Comparison of ENCODE assay signal across 21 cellular contexts in the genomic region with DNA sequence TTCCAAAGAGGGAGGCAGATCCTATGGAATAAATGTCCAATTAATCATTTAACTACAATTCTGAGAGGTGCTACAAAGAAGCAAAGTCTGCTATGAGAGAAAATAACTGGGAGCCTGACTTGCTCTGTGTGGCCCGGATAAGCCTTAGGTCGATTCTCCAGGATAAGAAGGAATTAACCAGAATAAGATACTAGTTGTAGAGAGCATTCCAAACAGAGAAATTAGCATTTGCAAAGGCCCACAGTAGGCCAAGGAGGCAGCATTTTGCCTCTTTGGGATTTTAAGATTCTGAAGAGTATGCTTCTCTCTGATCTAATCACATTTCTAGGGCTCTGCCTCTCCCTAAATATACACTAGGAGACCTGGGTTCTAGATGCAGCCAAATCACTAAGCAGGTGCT.
"Had no signal": no experiment of that assay in that cellular context is flagged by ENCODE, and none has a peak within 500 bp of the region (broad histone marks: within the 10 kb centered on the region; RNA-seq: fewer than 3 reads in every experiment).

No MANE protein-coding gene starts in this region.

- H3K9me3 Mint-ChIP-seq: stimulated activated naive CD8-positive, alpha-beta T cell treated with anti-CD3 and anti-CD28 coated beads, Interleukin-15, amount 100 ng/mL, for 72 hours had no signal

- H3K27ac ChIP-seq: colonic mucosa, heart left ventricle, pancreas, prostate gland, right lobe of liver, testis, tibial nerve, upper lobe of right lung, vagina had no signal

- DNase-seq: colonic mucosa; dermis blood vessel endothelial cell; effector CD4-positive, alpha-beta T cell; endodermal cell; erythroblast; heart left ventricle; hippocampal formation; naive thymus-derived CD8-positive, alpha-beta T cell; occipital lobe; pancreas; right lobe of liver; stimulated activated CD4-positive, alpha-beta T cell treated with anti-CD3 and anti-CD28 coated beads, Interleukin-2, amount 100 ng/mL, for 24 hours; stimulated activated CD4-positive, alpha-beta T cell treated with anti-CD3 and anti-CD28 coated beads, Interleukin-4, amount 100 ng/mL, for 4 hours; stimulated activated naive B cell treated with anti-CD40 and anti-IgM and Interleukin-4, amounts not matched to agents 10 μg/mL and 1 μg/mL and 100 μg/mL, for 72 hours; stimulated activated naive CD8-positive, alpha-beta T cell treated with anti-CD3 and anti-CD28 coated beads, Interleukin-15, amount 100 ng/mL, for 72 hours; testis; upper lobe of right lung had no signal

- H3K4me3 ChIP-seq: colonic mucosa, heart left ventricle, pancreas, prostate gland, right lobe of liver, testis, tibial nerve, upper lobe of right lung, vagina had no signal

- H3K27ac Mint-ChIP-seq: endodermal cell; naive thymus-derived CD8-positive, alpha-beta T cell; stimulated activated naive B cell treated with anti-CD40 and anti-IgM and Interleukin-4, amounts not matched to agents 10 μg/mL and 1 μg/mL and 100 μg/mL, for 72 hours had no signal

- H3K4me1 Mint-ChIP-seq: naive thymus-derived CD8-positive, alpha-beta T cell; stimulated activated naive B cell treated with anti-CD40 and anti-IgM and Interleukin-4, amounts not matched to agents 10 μg/mL and 1 μg/mL and 100 μg/mL, for 72 hours; stimulated activated naive CD8-positive, alpha-beta T cell treated with anti-CD3 and anti-CD28 coated beads, Interleukin-15, amount 100 ng/mL, for 72 hours had no signal

- H3K27me3 ChIP-seq: colonic mucosa, heart left ventricle, pancreas, right lobe of liver, testis, tibial nerve, upper lobe of right lung, vagina had no signal

- H3K36me3 Mint-ChIP-seq: naive thymus-derived CD8-positive, alpha-beta T cell; stimulated activated naive B cell treated with anti-CD40 and anti-IgM and Interleukin-4, amounts not matched to agents 10 μg/mL and 1 μg/mL and 100 μg/mL, for 72 hours had no signal

- H3K36me3 ChIP-seq: colonic mucosa, heart left ventricle, pancreas, prostate gland, right lobe of liver, tibial nerve, upper lobe of right lung, vagina had no signal

- H3K4me1 ChIP-seq: colonic mucosa, heart left ventricle, pancreas, prostate gland, right lobe of liver, testis, tibial nerve, upper lobe of right lung, vagina had no signal

- H3K9me3 ChIP-seq: colonic mucosa, pancreas, prostate gland, right lobe of liver, testis, tibial nerve, upper lobe of right lung, vagina had no signal

- ATAC-seq: heart left ventricle; naive thymus-derived CD8-positive, alpha-beta T cell; pancreas; right lobe of liver; stimulated activated naive B cell treated with anti-CD40 and anti-IgM and Interleukin-4, amounts not matched to agents 10 μg/mL and 1 μg/mL and 100 μg/mL, for 72 hours; stimulated activated naive CD8-positive, alpha-beta T cell treated with anti-CD3 and anti-CD28 coated beads, Interleukin-15, amount 100 ng/mL, for 72 hours; upper lobe of right lung had no signal

- H3K4me3 Mint-ChIP-seq: endodermal cell; naive thymus-derived CD8-positive, alpha-beta T cell; neural crest cell; stimulated activated naive B cell treated with anti-CD40 and anti-IgM and Interleukin-4, amounts not matched to agents 10 μg/mL and 1 μg/mL and 100 μg/mL, for 72 hours; stimulated activated naive CD8-positive, alpha-beta T cell treated with anti-CD3 and anti-CD28 coated beads, Interleukin-15, amount 100 ng/mL, for 72 hours had no signal
